In genomic region chr11:64240467-64241174, GRCh38 we compare ENCODE assay signal across 8 cellular contexts. TPM values are rescaled to one million over a fixed set of nuclear protein-coding genes. Genes with fewer than 3 reads are reported as not detected.
A peak's percentile ranks its signal among the peaks of the same experiment; 100 is the strongest.
DNase-seq lines count a peak whose midpoint lies in the region; ATAC-seq and TF ChIP-seq lines count a peak whose summit lies in the region.

Gene FKBP2 (plus strand): TSS chr11:64241095. CDS start chr11:64242388, 1,293 bp downstream.

- intact Hi-C loops in adrenal gland (cut with DNase I) (no loop called here), heart left ventricle (cut with DNase I) (loop anchor here in 3 of 10 donors (1.0 to 2.0 kb wide), 3 partner anchors 30 to 64 kb away; partner anchors contain the start of genes BAD (in 1 of the 3) and ESRRA (in 1 of the 3)), posterior vena cava (cut with DNase I) (loop anchor here in 1 of 2 donors (10.0 kb wide), 1 partner anchor 64 kb away; the partner anchor contains the start of genes CATSPERZ and ESRRA), upper lobe of right lung (cut with DNase I) (no loop called here)

- H3K9me3 ChIP-seq in adrenal gland (replicated peaks in 1 of 3) (no peaks in the 10 kb centered on the region), heart left ventricle (no peaks in the 10 kb centered on the region), upper lobe of right lung (no peaks in the 10 kb centered on the region)

- peak within 1 kb of the TSS; percentile 80 to 99 (median 97) for H3K27ac ChIP-seq in adrenal gland
- H3K27ac ChIP-seq in heart left ventricle = peak within 1 kb of the TSS; percentile 95 to 100 (median 99)
- H3K27ac ChIP-seq in upper lobe of right lung = peak within 1 kb of the TSS; percentile 98

- H3K4me3 ChIP-seq in adrenal gland (peak within 1 kb of the TSS; percentile 71 to 99 (median 91)), heart left ventricle (peak within 1 kb of the TSS; percentile 65 to 99 (median 80)), upper lobe of right lung (peak within 1 kb of the TSS; percentile 94)

- WGBS in adrenal gland, 4 donors = 0 to 1% (median 0%) methylated on average over 17 to 52 of the region's 52 CpGs
- 0 to 2% (median 1%) methylated on average over 30 to 52 of the region's 52 CpGs for WGBS in heart left ventricle, 4 donors

- DNase-seq in GM13976 (ENCODE audit: low spot score) (peak; percentile 94), NCI-H146 (lab: John Stamatoyannopoulos, UW) (peak; percentile 96), T-helper 1 cell (peak; percentile 96 to 99 (median 98)), adrenal gland (peak; percentile 97 to 99 (median 98)), heart left ventricle (peak; percentile 97 to 99 (median 98)), posterior vena cava (ENCODE audit: low spot score) (peak; percentile 99), upper lobe of right lung (peak; percentile 99)

- no peaks in the 10 kb centered on the region for H3K27me3 ChIP-seq in adrenal gland
- H3K27me3 ChIP-seq in heart left ventricle = no peaks in the 10 kb centered on the region
- H3K27me3 ChIP-seq in upper lobe of right lung = no peaks in the 10 kb centered on the region

- H3K36me3 ChIP-seq in adrenal gland (replicated peaks in 1 of 2) = peaks cover 0 to 31% of the 10 kb centered on the region in 2 donors
- peaks cover 0 to 40% (median 30%) of the 10 kb centered on the region in 9 donors for H3K36me3 ChIP-seq in heart left ventricle
- H3K36me3 ChIP-seq in upper lobe of right lung = peaks cover 28% of the 10 kb centered on the region

- peaks cover 29 to 41% of the 10 kb centered on the region in 2 donors for H3K4me1 ChIP-seq in adrenal gland (replicated peaks in 1 of 2)
- H3K4me1 ChIP-seq in heart left ventricle = peaks cover 0 to 68% (median 34%) of the 10 kb centered on the region in 12 donors
- peaks cover 42% of the 10 kb centered on the region for H3K4me1 ChIP-seq in upper lobe of right lung

- TF ChIP-seq CTCF in GM13976 (IDR thresholded peaks at IDR 0.05; ENCODE audit: borderline replicate concordance, control extremely low read depth, extremely low read depth, insufficient read depth, missing control alignments) (no peak), adrenal gland (IDR thresholded peaks at IDR 0.05) (no peak), heart left ventricle (IDR thresholded peaks at IDR 0.05) (no peak), upper lobe of right lung (IDR thresholded peaks at IDR 0.05) (no peak)

- ATAC-seq in HG02852 (IDR thresholded peaks at IDR 0.05; ENCODE audit: unreplicated experiment) = peak; percentile 51
- peak; percentile 68 to 78 (median 74) for ATAC-seq in heart left ventricle
- peak; percentile 80 for ATAC-seq in upper lobe of right lung

- peak; percentile 71 to 94 for TF ChIP-seq POLR2A in adrenal gland (IDR thresholded peaks at IDR 0.05)
- TF ChIP-seq POLR2A in heart left ventricle (IDR thresholded peaks at IDR 0.05) = peak; percentile 65 to 91

- in situ Hi-C loops in GM13976 (cut with MboI; ENCODE audit: low sequenced_read_pairs, unreplicated experiment) = no loop called here

RNA-seq across cellular contexts. Expression of gene FKBP2, which starts in this region (rescaled TPM):
- total RNA-seq in adrenal gland (100 to 1,000 TPM in 2 of 8 donors, 10 to 100 TPM in 6; 76.1 to 185 (median 94.8) TPM), heart left ventricle (10 to 100 TPM; 35.0 to 71.5 (median 51.8) TPM), posterior vena cava (10 to 100 TPM; 50.6 to 56.7 TPM), upper lobe of right lung (53.9 TPM)
- polyA plus RNA-seq in adrenal gland (100 to 1,000 TPM; 206 to 812 (median 791) TPM), heart left ventricle (100 to 1,000 TPM; 226 to 250 TPM)

Comparison
In these comparisons a context has a peak if more than half of its experiments do, and no peak if none do; other contexts are left out.
1. Peak in every context shown above with its lines: DNase-seq, ATAC-seq, H3K4me3 ChIP-seq and H3K27ac ChIP-seq.